In the genomic region with DNA sequence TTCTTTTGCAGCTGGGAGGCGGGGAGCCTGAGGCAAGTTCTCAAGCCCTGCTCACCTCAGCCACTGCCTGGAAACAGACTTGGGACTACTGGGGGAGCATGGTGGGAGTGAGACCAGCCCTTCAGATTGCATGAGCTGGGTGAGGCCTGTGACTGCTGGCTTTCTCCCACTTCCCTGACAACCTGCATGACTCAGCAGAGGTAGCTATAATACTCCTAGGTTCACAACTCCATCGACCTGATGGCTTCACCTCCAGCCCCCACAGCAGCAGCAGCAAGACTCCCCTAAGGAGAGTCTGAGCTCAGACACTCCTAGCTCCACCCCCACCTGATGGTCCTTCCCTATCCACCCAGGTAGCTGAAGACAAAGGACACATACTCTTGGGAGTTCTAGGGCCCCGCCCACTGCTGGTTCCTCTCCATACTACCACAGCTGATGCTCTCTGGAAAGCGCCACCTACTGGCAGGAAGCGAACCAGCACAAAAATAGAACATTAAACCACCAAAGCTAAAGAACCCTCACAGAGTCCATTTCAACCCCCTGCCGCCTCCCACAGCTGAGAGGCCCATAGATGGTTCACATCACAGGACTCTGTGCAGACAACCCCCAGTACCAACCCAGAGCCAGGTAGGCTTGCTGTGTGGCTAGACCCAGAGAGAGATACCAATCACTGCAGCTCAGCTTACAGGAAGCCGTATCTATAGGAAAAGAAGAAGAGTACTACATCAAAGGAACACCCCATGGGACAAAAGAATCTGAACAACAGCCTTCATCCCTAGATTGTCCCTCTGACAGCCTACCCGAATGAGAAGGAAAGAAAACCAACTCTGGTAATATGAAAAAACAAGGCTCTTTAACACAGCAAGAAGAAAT, we compare ENCODE assay signal across 8 cellular contexts.
DNase-seq lines count a peak whose midpoint lies in the region; ATAC-seq and TF ChIP-seq lines count a peak whose summit lies in the region.

No MANE protein-coding gene starts in this region.

- DNase-seq in NCI-H1930 (lab: John Stamatoyannopoulos, UW) (peak; percentile 73 to 78), activated T-cell treated with anti-CD3 and anti-CD28 coated beads for 4 hours (peak; percentile 13), right atrium auricular region (ENCODE audit: low spot score) (no peak), G401 (ENCODE audit: low spot score) (no peak), AG08395 (ENCODE audit: low spot score) (no peak)
- DNase-seq in stimulated activated CD8-positive, alpha-beta memory T cell treated with anti-CD3 and anti-CD28 coated beads, Interleukin-7, amount 100 ng/mL, for 4 hours (ENCODE audit: low read depth in 2 of 2): peak; percentile 5 to 19

- H3K4me1 ChIP-seq in right atrium auricular region: no peaks in the 10 kb centered on the region

- H3K27ac ChIP-seq in right atrium auricular region: no peak overlapping the region

- TF ChIP-seq CTCF in GM12872 (IDR thresholded peaks at IDR 0.05; ENCODE audit: insufficient read depth, low read depth, low read length): peak; percentile 72
- peak; percentile 13 to 53 for TF ChIP-seq CTCF in right atrium auricular region (IDR thresholded peaks at IDR 0.05)

- in situ Hi-C loops in G401 (cut with HindIII; ENCODE audit: low sequenced_read_pairs): no loop called here

- no peak overlapping the region for H3K4me3 ChIP-seq in right atrium auricular region

- H3K36me3 ChIP-seq in right atrium auricular region: no peaks in the 10 kb centered on the region

- no peaks in the 10 kb centered on the region for H3K27me3 ChIP-seq in right atrium auricular region

- peaks cover 4 to 8% of the 10 kb centered on the region in 2 donors for H3K9me3 ChIP-seq in right atrium auricular region

- no peak for ATAC-seq in HG02798 (IDR thresholded peaks at IDR 0.05; ENCODE audit: poor library complexity, unreplicated experiment)

Comparison
In these comparisons a context has a peak if more than half of its experiments do, and no peak if none do; other contexts are left out.
1. DNase-seq: peak in NCI-H1930 (2 of 2), activated T-cell treated with anti-CD3 and anti-CD28 coated beads for 4 hours (single experiment) and stimulated activated CD8-positive, alpha-beta memory T cell treated with anti-CD3 and anti-CD28 coated beads, Interleukin-7, amount 100 ng/mL, for 4 hours (2 of 2); none in right atrium auricular region (single experiment), G401 (single experiment) and AG08395 (single experiment).